11 cellular contexts compared by ENCODE assay signal in the genomic region with DNA sequence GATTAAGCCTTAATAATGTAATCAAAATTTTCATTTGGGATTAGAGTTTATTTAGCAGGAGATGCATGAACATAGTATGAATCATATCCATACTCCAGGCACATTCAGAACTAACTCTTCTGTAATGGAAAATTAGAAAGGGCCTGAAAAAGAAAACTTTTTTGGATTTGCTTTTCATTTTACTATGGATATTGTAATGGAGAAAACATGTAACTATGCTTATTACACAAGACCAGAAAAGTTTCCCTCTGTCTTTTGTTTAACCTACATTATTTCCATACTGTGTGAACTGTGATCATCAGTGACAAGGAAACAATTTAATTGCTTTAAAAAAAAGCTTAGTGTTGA. TPM values are rescaled to one million over a fixed set of nuclear protein-coding genes. Genes with fewer than 3 reads are reported as not detected.
A peak's percentile ranks its signal among the peaks of the same experiment; 100 is the strongest.
DNase-seq lines count a peak whose midpoint lies in the region; FAIRE-seq and TF ChIP-seq lines count a peak whose summit lies in the region.
"Had no signal": no experiment of that assay in that cellular context is flagged by ENCODE, and none has a peak within 500 bp of the region (broad histone marks: within the 10 kb centered on the region; RNA-seq: fewer than 3 reads in every experiment).

No MANE protein-coding gene starts in this region.

- no peak overlapping the region for H2AK5ac ChIP-seq in trophoblast cell (ENCODE audit: low read length)

- H3K4me2 ChIP-seq in GM23248 (ENCODE audit: unreplicated experiment) (peak overlapping the region; percentile 46), parathyroid adenoma (ENCODE audit: low read length) (no peak overlapping the region), trophoblast cell (ENCODE audit: low read length) (no peak overlapping the region)

- H3K27me3 ChIP-seq in GM23248 (replicated peaks; ENCODE audit: insufficient read depth) (no peaks in the 10 kb centered on the region), SJSA1 (replicated peaks) (no peaks in the 10 kb centered on the region), esophagus muscularis mucosa (no peaks in the 10 kb centered on the region), parathyroid adenoma (ENCODE audit: control insufficient read depth, insufficient read depth, low read length) (no peaks in the 10 kb centered on the region), trophoblast cell (ENCODE audit: insufficient read depth, low read length) (no peaks in the 10 kb centered on the region)

- H2BK12ac ChIP-seq in trophoblast cell (ENCODE audit: low read length): no peak overlapping the region

- H3K4me1 ChIP-seq in GM23248 (ENCODE audit: insufficient read depth): peaks cover 61% of the 10 kb centered on the region
- H3K4me1 ChIP-seq in SJSA1 (replicated peaks): peaks cover 54% of the 10 kb centered on the region
- H3K4me1 ChIP-seq in esophagus muscularis mucosa: peaks cover 54 to 95% (median 84%) of the 10 kb centered on the region in 4 donors
- H3K4me1 ChIP-seq in parathyroid adenoma: peaks cover 29% of the 10 kb centered on the region
- peaks cover 4 to 11% of the 10 kb centered on the region in 2 donors for H3K4me1 ChIP-seq in kidney (ENCODE audit: control insufficient read depth in 1 of 2, insufficient read depth in 1 of 2, low read depth in 1 of 2, low read length in 2 of 2)
- peaks cover 2% of the 10 kb centered on the region in 2 experiments for H3K4me1 ChIP-seq in trophoblast cell (ENCODE audit: control insufficient read depth in 1 of 2, insufficient read depth in 2 of 2, low read length in 2 of 2)

- no peak overlapping the region for H3K14ac ChIP-seq in trophoblast cell (ENCODE audit: low read length)

- no peak for FAIRE-seq in kidney (lab: Jason Lieb, UNC)

- H3K9ac ChIP-seq in GM23248 (0 out of 2 replicates have a peak overlapping the region, but pooled peaks have one; percentile 10), parathyroid adenoma (no peak overlapping the region), kidney (ENCODE audit: low read length in 2 of 2) (no peak overlapping the region), trophoblast cell (ENCODE audit: low read length) (no peak overlapping the region)

- no peak overlapping the region for H3K18ac ChIP-seq in trophoblast cell (ENCODE audit: low read length)

- no peak overlapping the region for H4K12ac ChIP-seq in trophoblast cell (ENCODE audit: low read depth, low read length)

- no peak overlapping the region for H3K23ac ChIP-seq in trophoblast cell (ENCODE audit: low read length)

- intact Hi-C loops in esophagus muscularis mucosa (cut with DNase I) (no loop called here), kidney (cut with DNase I) (no loop called here)

- H3K79me1 ChIP-seq in trophoblast cell (ENCODE audit: low read length): no peaks in the 10 kb centered on the region

- peak; percentile 69 for DNase-seq in GM23248
- no peak for DNase-seq in SJSA1 (ENCODE audit: low read depth in 1 of 2, low spot score in 2 of 2)
- no peak for DNase-seq in esophagus muscularis mucosa (ENCODE audit: extremely low spot score)
- DNase-seq in kidney: no peak
- no peak for DNase-seq in trophoblast cell
- DNase-seq in AG08396 (ENCODE audit: low spot score): no peak
- DNase-seq in islet precursor cell: no peak
- DNase-seq: caudate nucleus, lower lobe of right lung, NCI-H146 had no signal

- H4K91ac ChIP-seq in trophoblast cell (ENCODE audit: low read depth, low read length): no peak overlapping the region

- H2BK120ac ChIP-seq in trophoblast cell (ENCODE audit: insufficient read depth, low read length, poor library complexity): no peak overlapping the region

- no peaks in the 10 kb centered on the region for H4K20me1 ChIP-seq in GM23248 (ENCODE audit: insufficient read depth)

- in situ Hi-C loops in GM23248 (cut with MboI): no loop called here

- H3K79me2 ChIP-seq in GM23248 (ENCODE audit: insufficient read depth) (peaks cover 12% of the 10 kb centered on the region), parathyroid adenoma (peaks cover 5% of the 10 kb centered on the region), trophoblast cell (ENCODE audit: control insufficient read depth, insufficient read depth, low read length, poor library complexity) (peaks cover 4% of the 10 kb centered on the region)

- H3K9me2 ChIP-seq in GM23248 (ENCODE audit: insufficient read depth): no peaks in the 10 kb centered on the region

- H2BK5ac ChIP-seq in trophoblast cell (ENCODE audit: low read depth, low read length, poor library complexity): no peak overlapping the region

- H2AFZ ChIP-seq in GM23248: no peak overlapping the region
- no peak overlapping the region for H2AFZ ChIP-seq in parathyroid adenoma
- H2AFZ ChIP-seq in trophoblast cell (ENCODE audit: insufficient read depth, low read length, poor library complexity): no peak overlapping the region

- H4K8ac ChIP-seq in trophoblast cell (ENCODE audit: low read depth, low read length): no peak overlapping the region

- TF ChIP-seq CTCF in esophagus muscularis mucosa (IDR thresholded peaks at IDR 0.05) (no peak), parathyroid adenoma (IDR thresholded peaks at IDR 0.05) (no peak), kidney (IDR thresholded peaks at IDR 0.05; ENCODE audit: borderline replicate concordance, extremely low read depth, insufficient read depth) (no peak)

- H3K36me3 ChIP-seq in GM23248 (ENCODE audit: low read depth) (no peaks in the 10 kb centered on the region), SJSA1 (peaks cover 26% of the 10 kb centered on the region), esophagus muscularis mucosa (peaks cover 0 to 2% (median under 1%) of the 10 kb centered on the region in 4 donors), parathyroid adenoma (ENCODE audit: control insufficient read depth, insufficient read depth, low read length) (no peaks in the 10 kb centered on the region), kidney (ENCODE audit: control insufficient read depth in 1 of 2, insufficient read depth in 2 of 2, low read length in 2 of 2) (no peaks in the 10 kb centered on the region), trophoblast cell (ENCODE audit: control insufficient read depth in 1 of 2, insufficient read depth in 2 of 2, low read length in 2 of 2) (peaks cover 2 to 3% of the 10 kb centered on the region in 2 experiments)
- H3K36me3 ChIP-seq: lower lobe of right lung had no signal

- H3K27ac ChIP-seq in GM23248: peak overlapping the region; percentile 70
- H3K27ac ChIP-seq in SJSA1: peak overlapping the region; percentile 30
- H3K27ac ChIP-seq in esophagus muscularis mucosa (replicated peaks in 1 of 4): peak overlapping the region; percentile 79 to 87 (median 84)
- peak overlapping the region; percentile 1 for H3K27ac ChIP-seq in parathyroid adenoma
- H3K27ac ChIP-seq in kidney (ENCODE audit: low read depth in 2 of 2, low read length in 2 of 2): no peak overlapping the region
- no peak overlapping the region for H3K27ac ChIP-seq in trophoblast cell (ENCODE audit: low read depth, low read length)
- H3K27ac ChIP-seq: lower lobe of right lung had no signal

- H3K9me3 ChIP-seq in GM23248 (ENCODE audit: low read depth): no peaks in the 10 kb centered on the region
- no peaks in the 10 kb centered on the region for H3K9me3 ChIP-seq in SJSA1 (replicated peaks)
- no peaks in the 10 kb centered on the region for H3K9me3 ChIP-seq in esophagus muscularis mucosa
- no peaks in the 10 kb centered on the region for H3K9me3 ChIP-seq in parathyroid adenoma (ENCODE audit: control insufficient read depth, low read length)
- no peaks in the 10 kb centered on the region for H3K9me3 ChIP-seq in kidney (ENCODE audit: control insufficient read depth in 1 of 2, low read length in 2 of 2)
- no peaks in the 10 kb centered on the region for H3K9me3 ChIP-seq in trophoblast cell (ENCODE audit: insufficient read depth, low read depth, low read length)
- H3K9me3 ChIP-seq: lower lobe of right lung had no signal

- no peak for TF ChIP-seq POLR2A in esophagus muscularis mucosa (IDR thresholded peaks at IDR 0.05; ENCODE audit: low read depth)

- TF ChIP-seq EP300 in esophagus muscularis mucosa (IDR thresholded peaks at IDR 0.05): no peak

- peaks cover 32% of the 10 kb centered on the region for H3F3A ChIP-seq in GM23248 (ENCODE audit: insufficient read depth)

- no peak overlapping the region for H3K4ac ChIP-seq in trophoblast cell (ENCODE audit: low read depth, low read length)

- no peak overlapping the region for H3K4me3 ChIP-seq in GM23248
- no peak overlapping the region for H3K4me3 ChIP-seq in SJSA1
- no peak overlapping the region for H3K4me3 ChIP-seq in esophagus muscularis mucosa
- no peak overlapping the region for H3K4me3 ChIP-seq in parathyroid adenoma (ENCODE audit: low read depth, low read length)
- H3K4me3 ChIP-seq in kidney (ENCODE audit: low read length in 2 of 2): no peak overlapping the region
- H3K4me3 ChIP-seq in trophoblast cell (ENCODE audit: low read depth, low read length): no peak overlapping the region
- H3K4me3 ChIP-seq: lower lobe of right lung had no signal

RNA-seq across cellular contexts. Expression of a gene that starts 22.0 kb away (rescaled TPM):
- total RNA-seq in GM23248 (2014; rRNA removed; shearing (Covaris generic)): 32.6 and 41.5 TPM in 2 replicates
- polyA plus RNA-seq in GM23248 (2016; fragmentation: Nextera tagmentation; extraction: Ambion mirVana) (32.5 and 32.9 TPM in 2 replicates), kidney (ENCODE audit: insufficient read depth, low read depth, low replicate concordance) (21.5 TPM)
- total RNA-seq in SJSA1 (2014; rRNA removed; shearing (Covaris generic)): 143 and 162 TPM in 2 replicates
- total RNA-seq in esophagus muscularis mucosa (100 to 1,000 TPM; 213 to 356 (median 265) TPM), kidney (108 TPM)
- 166 and 171 TPM in 2 replicates for polyA plus RNA-seq in trophoblast cell (2013)

Comparison
In these comparisons a context has a peak if more than half of its experiments do, and no peak if none do; other contexts are left out.
1. H3K27ac ChIP-seq: peak in GM23248 (single experiment), SJSA1 (single experiment), esophagus muscularis mucosa (4 of 4) and parathyroid adenoma (single experiment); none in kidney (0 of 2) and trophoblast cell (single experiment).